29 cellular contexts compared by ENCODE assay signal in the genomic region with DNA sequence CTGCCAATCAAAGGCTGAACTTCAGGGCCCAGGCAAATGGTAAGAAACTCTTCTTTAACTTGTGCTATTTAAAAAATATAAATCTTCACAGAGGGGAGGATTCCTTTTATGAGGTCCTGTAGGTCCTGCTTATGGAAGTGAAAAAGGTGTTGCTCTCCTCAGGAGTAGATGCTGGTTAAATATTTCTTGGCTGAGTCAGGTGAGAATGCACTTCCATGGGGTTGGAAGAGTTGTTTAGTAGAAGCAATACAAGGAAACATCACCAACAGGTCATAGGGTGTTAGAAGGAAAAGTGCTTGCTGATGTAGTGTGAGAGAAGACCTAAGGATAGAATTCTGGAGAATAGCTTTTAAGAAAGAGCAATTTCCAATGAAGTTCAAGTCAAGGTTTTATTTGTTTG. TPM values are rescaled to one million over a fixed set of nuclear protein-coding genes. Genes with fewer than 3 reads are reported as not detected.
DNase-seq lines count a peak whose midpoint lies in the region; ATAC-seq, FAIRE-seq and TF ChIP-seq lines count a peak whose summit lies in the region.
"Had no signal": no experiment of that assay in that cellular context is flagged by ENCODE, and none has a peak within 500 bp of the region (broad histone marks: within the 10 kb centered on the region; RNA-seq: fewer than 3 reads in every experiment).

No MANE protein-coding gene starts in this region.

- CTCF ChIA-PET in mammary epithelial cell (lab: Charles Lee; ENCODE audit: low non-redundant PET): no interaction called here

- no peaks in the 10 kb centered on the region for H3K9me3 Mint-ChIP-seq in endodermal cell
- H3K9me3 Mint-ChIP-seq: CD8-positive, alpha-beta T cell; mesothelial cell of epicardium; naive thymus-derived CD8-positive, alpha-beta T cell; stimulated activated effector memory CD8-positive, alpha-beta T cell treated with anti-CD3 and anti-CD28 coated beads, Interleukin-12 subunit alpha, Interleukin-12 subunit beta, amount 100 ng/mL, for 72 hours; WTC11 had no signal

- no peak for TF ChIP-seq POLR2A in breast epithelium (IDR thresholded peaks at IDR 0.05)

- no peaks in the 10 kb centered on the region for H3K36me3 ChIP-seq in breast epithelium
- no peaks in the 10 kb centered on the region for H3K36me3 ChIP-seq in mammary epithelial cell (ENCODE audit: insufficient read depth, low read length)
- no peaks in the 10 kb centered on the region for H3K36me3 ChIP-seq in kidney (ENCODE audit: control insufficient read depth in 1 of 2, insufficient read depth in 2 of 2, low read length in 2 of 2)
- H3K36me3 ChIP-seq in parathyroid adenoma (ENCODE audit: control insufficient read depth, insufficient read depth, low read length): no peaks in the 10 kb centered on the region
- no peaks in the 10 kb centered on the region for H3K36me3 ChIP-seq in endodermal cell (ENCODE audit: control insufficient read depth, insufficient read depth, low read length)
- H3K36me3 ChIP-seq: colonic mucosa, MG63, SJSA1 had no signal

- no peak for DNase-seq in breast epithelium (ENCODE audit: low spot score in 2 of 2)
- DNase-seq in mammary epithelial cell: no peak
- DNase-seq in kidney: no peak
- no peak for DNase-seq in endodermal cell
- DNase-seq in mucosa of gallbladder (ENCODE audit: low spot score): no peak
- DNase-seq: activated CD4-positive, alpha-beta T cell treated with anti-CD3 and anti-CD28 coated beads, Interleukin-2, amount 10 ng/mL, durations not matched to agents 24 days and 14 days; activated CD8-positive, alpha-beta memory T cell treated with anti-CD3 and anti-CD28 coated beads for 24 hours; activated effector memory CD4-positive, alpha-beta T cell treated with anti-CD3 and anti-CD28 coated beads, Interleukin-2, amount 50 U/mL, for 16 hours; aorta; CD8-positive, alpha-beta T cell; colonic mucosa; effector CD4-positive, alpha-beta T cell; left ventricle myocardium superior; MG63; naive thymus-derived CD8-positive, alpha-beta T cell; NCI-H226; nucleus accumbens had no signal

- H3K4me1 ChIP-seq in breast epithelium: no peaks in the 10 kb centered on the region
- H3K4me1 ChIP-seq in mammary epithelial cell (ENCODE audit: insufficient read depth, low read length): peaks cover 8% of the 10 kb centered on the region
- H3K4me1 ChIP-seq in kidney (ENCODE audit: control insufficient read depth in 1 of 2, insufficient read depth in 1 of 2, low read depth in 1 of 2, low read length in 2 of 2): peaks cover 16 to 35% of the 10 kb centered on the region in 2 donors
- H3K4me1 ChIP-seq in parathyroid adenoma: peaks cover 66% of the 10 kb centered on the region
- H3K4me1 ChIP-seq in endodermal cell (ENCODE audit: control insufficient read depth, insufficient read depth, low read length): peaks cover 17% of the 10 kb centered on the region
- H3K4me1 ChIP-seq: SJSA1 had no signal

- H3K27me3 ChIP-seq in breast epithelium (no peaks in the 10 kb centered on the region), mammary epithelial cell (ENCODE audit: insufficient read depth, low read length) (no peaks in the 10 kb centered on the region), parathyroid adenoma (ENCODE audit: control insufficient read depth, insufficient read depth, low read length) (no peaks in the 10 kb centered on the region), endodermal cell (ENCODE audit: control insufficient read depth, insufficient read depth, low read length, poor library complexity, severe bottlenecking) (no peaks in the 10 kb centered on the region)
- H3K27me3 ChIP-seq: colonic mucosa, MG63 had no signal

- H2AFZ ChIP-seq in mammary epithelial cell (ENCODE audit: low read depth, low read length): no peak overlapping the region
- H2AFZ ChIP-seq in parathyroid adenoma: no peak overlapping the region

- no peaks in the 10 kb centered on the region for H3K36me3 Mint-ChIP-seq in endodermal cell (ENCODE audit: low read depth)
- H3K36me3 Mint-ChIP-seq: activated naive CD8-positive, alpha-beta T cell; CD8-positive, alpha-beta T cell; mesothelial cell of epicardium; stimulated activated effector memory CD8-positive, alpha-beta T cell treated with anti-CD3 and anti-CD28 coated beads, Interleukin-12 subunit alpha, Interleukin-12 subunit beta, amount 100 ng/mL, for 72 hours; WTC11 had no signal

- intact Hi-C loops in breast epithelium (cut with DNase I; ENCODE audit: low total_unique reads) (no loop called here), mammary epithelial cell (cut with micrococcal nuclease) (no loop called here), kidney (cut with DNase I) (no loop called here)

- in situ Hi-C loops in mammary epithelial cell (cut with MboI; ENCODE audit: low sequenced_read_pairs in 2 of 2): loop anchor here in 1 of 2 donors (25.0 kb wide), 2 partner anchors 94 to 169 kb away; no protein-coding TSS in a partner anchor

- H3K27ac ChIP-seq in breast epithelium: peak overlapping the region; percentile 59 to 69
- no peak overlapping the region for H3K27ac ChIP-seq in mammary epithelial cell (ENCODE audit: insufficient read depth, low read depth, low read length)
- peak overlapping the region; percentile 45 to 77 for H3K27ac ChIP-seq in kidney (ENCODE audit: low read depth in 2 of 2, low read length in 2 of 2)
- peak overlapping the region; percentile 95 for H3K27ac ChIP-seq in parathyroid adenoma
- no peak overlapping the region for H3K27ac ChIP-seq in endodermal cell (ENCODE audit: low read depth, low read length)
- H3K27ac ChIP-seq: colonic mucosa, SJSA1 had no signal

- FAIRE-seq in kidney (lab: Jason Lieb, UNC): no peak
- FAIRE-seq: GM12878, HTR-8/SVneo, K562, urothelium cell line had no signal

- H3K27ac Mint-ChIP-seq in endodermal cell: no peak overlapping the region
- H3K27ac Mint-ChIP-seq: activated CD4-positive, alpha-beta T cell treated with anti-CD3 and anti-CD28 coated beads, Interleukin-2, amount 10 ng/mL, durations not matched to agents 24 days and 14 days; activated naive CD8-positive, alpha-beta T cell; CD8-positive, alpha-beta T cell; stimulated activated effector memory CD8-positive, alpha-beta T cell treated with anti-CD3 and anti-CD28 coated beads, Interleukin-12 subunit alpha, Interleukin-12 subunit beta, amount 100 ng/mL, for 72 hours; WTC11 had no signal

- TF ChIP-seq CTCF in breast epithelium (IDR thresholded peaks at IDR 0.05) (no peak), mammary epithelial cell (conservative IDR thresholded peaks at IDR 0.05 in 1 of 2, IDR thresholded peaks at IDR 0.05 in 1 of 2; ENCODE audit: extremely low read depth in 1 of 2, insufficient read depth in 1 of 2, low read depth in 1 of 2, low read length in 2 of 2) (no peak), kidney (IDR thresholded peaks at IDR 0.05; ENCODE audit: borderline replicate concordance, extremely low read depth, insufficient read depth) (no peak), parathyroid adenoma (IDR thresholded peaks at IDR 0.05) (no peak), endodermal cell (conservative IDR thresholded peaks at IDR 0.05) (no peak)

- no peak overlapping the region for H3K4me3 ChIP-seq in breast epithelium
- no peak overlapping the region for H3K4me3 ChIP-seq in mammary epithelial cell (replicated peaks in 1 of 3; ENCODE audit: insufficient read depth in 1 of 3, low read depth in 2 of 3, low read length in 3 of 3)
- H3K4me3 ChIP-seq in kidney (ENCODE audit: low read length in 2 of 2): no peak overlapping the region
- peak overlapping the region; percentile 25 for H3K4me3 ChIP-seq in parathyroid adenoma (ENCODE audit: low read depth, low read length)
- no peak overlapping the region for H3K4me3 ChIP-seq in endodermal cell (ENCODE audit: low read length)
- H3K4me3 ChIP-seq: colonic mucosa, GM12878, K562, MG63, SJSA1 had no signal

- BruUV-seq in mammary epithelial cell (replicated peaks; lab: Mats Ljungman, UMichigan): no TSS peak

- H3K9ac ChIP-seq in mammary epithelial cell (ENCODE audit: insufficient read depth, low read length): no peak overlapping the region
- H3K9ac ChIP-seq in kidney (ENCODE audit: low read length in 2 of 2): no peak overlapping the region
- H3K9ac ChIP-seq in parathyroid adenoma: no peak overlapping the region
- no peak overlapping the region for H3K9ac ChIP-seq in endodermal cell (ENCODE audit: extremely low read depth, low read length, poor library complexity, severe bottlenecking)

- no peaks in the 10 kb centered on the region for H3K9me3 ChIP-seq in breast epithelium
- no peaks in the 10 kb centered on the region for H3K9me3 ChIP-seq in mammary epithelial cell (replicated peaks; ENCODE audit: insufficient read depth, low read length)
- no peaks in the 10 kb centered on the region for H3K9me3 ChIP-seq in kidney (ENCODE audit: control insufficient read depth in 1 of 2, low read length in 2 of 2)
- H3K9me3 ChIP-seq in parathyroid adenoma (ENCODE audit: control insufficient read depth, low read length): no peaks in the 10 kb centered on the region
- H3K9me3 ChIP-seq in endodermal cell (ENCODE audit: control insufficient read depth, low read length): no peaks in the 10 kb centered on the region
- H3K9me3 ChIP-seq: colonic mucosa, MG63, SJSA1 had no signal

- H3K79me2 ChIP-seq in mammary epithelial cell (ENCODE audit: insufficient read depth, low read length) (no peaks in the 10 kb centered on the region), parathyroid adenoma (no peaks in the 10 kb centered on the region)

- no peak overlapping the region for H3K4me3 Mint-ChIP-seq in endodermal cell
- H3K4me3 Mint-ChIP-seq: activated CD4-positive, alpha-beta T cell treated with anti-CD3 and anti-CD28 coated beads, Interleukin-2, amount 10 ng/mL, durations not matched to agents 24 days and 14 days; activated naive CD8-positive, alpha-beta T cell; CD8-positive, alpha-beta T cell; mesothelial cell of epicardium; naive thymus-derived CD8-positive, alpha-beta T cell; stimulated activated effector memory CD8-positive, alpha-beta T cell treated with anti-CD3 and anti-CD28 coated beads, Interleukin-12 subunit alpha, Interleukin-12 subunit beta, amount 100 ng/mL, for 72 hours; WTC11 had no signal

- dilution Hi-C loops in mammary epithelial cell (cut with HindIII; ENCODE audit: low sequenced_read_pairs): loop anchor here (25.0 kb wide), 1 partner anchor 94 kb away; no protein-coding TSS in a partner anchor

- no peaks in the 10 kb centered on the region for H4K20me1 ChIP-seq in mammary epithelial cell (ENCODE audit: insufficient read depth, low read length)

- H3K4me2 ChIP-seq in mammary epithelial cell (ENCODE audit: insufficient read depth, low read depth, low read length) (no peak overlapping the region), parathyroid adenoma (ENCODE audit: low read length) (peak overlapping the region; percentile 55)

- H3K27me3 Mint-ChIP-seq in endodermal cell (ENCODE audit: insufficient read depth): peaks cover 5% of the 10 kb centered on the region
- H3K27me3 Mint-ChIP-seq: activated CD4-positive, alpha-beta T cell treated with anti-CD3 and anti-CD28 coated beads, Interleukin-2, amount 10 ng/mL, durations not matched to agents 24 days and 14 days; activated naive CD8-positive, alpha-beta T cell; naive thymus-derived CD8-positive, alpha-beta T cell had no signal

- peaks cover 25% of the 10 kb centered on the region for H3K4me1 Mint-ChIP-seq in endodermal cell

- ATAC-seq in HG03520 (IDR thresholded peaks at IDR 0.05; ENCODE audit: unreplicated experiment): no peak
- ATAC-seq in GM19035 (IDR thresholded peaks at IDR 0.05; ENCODE audit: unreplicated experiment): no peak
- ATAC-seq: CD8-positive, alpha-beta T cell; GM12878; K562; left ventricle myocardium superior; naive thymus-derived CD8-positive, alpha-beta T cell; stimulated activated effector memory CD8-positive, alpha-beta T cell treated with anti-CD3 and anti-CD28 coated beads, Interleukin-12 subunit alpha, Interleukin-12 subunit beta, amount 100 ng/mL, for 72 hours; WTC11 had no signal

RNA-seq across cellular contexts. Expression of a gene that starts 42.2 kb away (rescaled TPM):
- total RNA-seq in breast epithelium (100 to 1,000 TPM; 235 to 423 (median 331) TPM), mammary epithelial cell (100 to 1,000 TPM; 359 to 505 TPM), kidney (2,241 TPM), endodermal cell (100 to 1,000 TPM; 359 to 398 TPM), mucosa of gallbladder (2,502 TPM)
- polyA plus RNA-seq in mammary epithelial cell (660 TPM), kidney (ENCODE audit: insufficient read depth, low read depth, low replicate concordance) (1,218 TPM)
- polyA minus RNA-seq in mammary epithelial cell: 731 TPM
- polyA plus RNA-seq in endodermal cell (2013, experiment 1 of 2): 224 TPM
- 222 TPM for polyA plus RNA-seq in endodermal cell (2013, experiment 2 of 2)

Comparison
In these comparisons a context has a peak if more than half of its experiments do, and no peak if none do; other contexts are left out.
1. H3K27ac ChIP-seq: peak in breast epithelium (2 of 2), kidney (2 of 2) and parathyroid adenoma (single experiment); none in mammary epithelial cell (single experiment) and endodermal cell (single experiment).